ENCODE assay signal across 8 cellular contexts in the genomic region with DNA sequence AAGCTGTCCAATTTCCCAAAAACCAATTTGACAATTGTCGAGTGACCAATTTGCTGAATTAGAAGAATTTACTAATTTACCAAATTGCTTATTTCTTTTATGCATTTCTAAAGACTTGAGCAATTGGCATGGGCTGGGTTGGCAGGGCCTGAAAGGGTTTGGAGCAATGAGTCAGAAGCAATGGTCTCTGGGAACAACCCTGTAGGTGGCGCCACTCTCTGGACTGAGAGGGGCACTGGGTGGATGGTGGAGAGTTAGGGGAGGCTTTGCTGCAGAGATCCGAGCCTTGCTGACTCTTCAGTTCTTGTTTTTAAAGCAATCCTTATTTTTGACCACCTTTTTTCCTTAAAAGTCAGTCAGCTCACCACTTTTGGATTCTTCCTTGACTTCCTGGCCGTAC.
A peak's percentile ranks its signal among the peaks of the same experiment; 100 is the strongest.
DNase-seq lines count a peak whose midpoint lies in the region; ATAC-seq and TF ChIP-seq lines count a peak whose summit lies in the region.

No MANE protein-coding gene starts in this region.

- H3K79me2 ChIP-seq in MM.1S (ENCODE audit: low read length) = no peaks in the 10 kb centered on the region

- no peak for TF ChIP-seq POLR2A in right lobe of liver (IDR thresholded peaks at IDR 0.05)

- H3K9me3 ChIP-seq in MM.1S (replicated peaks; ENCODE audit: insufficient read depth, low read length) (no peaks in the 10 kb centered on the region), right lobe of liver (no peaks in the 10 kb centered on the region)

- DNase-seq in DMS 273 (lab: John Stamatoyannopoulos, UW; ENCODE audit: unreplicated experiment) = peak; percentile 66
- DNase-seq in DMS 273 treated with DMSO at 0.1 percent for 48 hours (lab: John Stamatoyannopoulos, UW) = no peak
- peak; percentile 28 for DNase-seq in MM.1S
- DNase-seq in activated T-helper 9 cell treated with anti-CD3 and anti-CD28 coated beads, Interleukin-2, amount 50 U/mL, for 16 hours (ENCODE audit: low read depth) = peak; percentile 5
- no peak for DNase-seq in right lobe of liver
- DNase-seq in NCI-H345 (lab: John Stamatoyannopoulos, UW) = no peak

- no peaks in the 10 kb centered on the region for H3K27me3 ChIP-seq in MM.1S (replicated peaks; ENCODE audit: insufficient read depth, low read length)
- no peaks in the 10 kb centered on the region for H3K27me3 ChIP-seq in right lobe of liver

- no peaks in the 10 kb centered on the region for H3F3A ChIP-seq in MM.1S (ENCODE audit: insufficient read depth, low read length)

- H3K4me2 ChIP-seq in MM.1S (ENCODE audit: low read depth, low read length) = no peak overlapping the region

- no peaks in the 10 kb centered on the region for H4K20me1 ChIP-seq in MM.1S (ENCODE audit: insufficient read depth, low read length)

- H3K4me3 ChIP-seq in MM.1S (ENCODE audit: low read length) = no peak overlapping the region
- no peak overlapping the region for H3K4me3 ChIP-seq in right lobe of liver

- H3K4me1 ChIP-seq in MM.1S (ENCODE audit: low read length) (no peaks in the 10 kb centered on the region), right lobe of liver (peaks cover 0 to 4% (median 0%) of the 10 kb centered on the region in 4 donors)

- intact Hi-C loops in right lobe of liver (cut with DNase I) = loop anchor here in 1 of 2 donors (10.0 kb wide), 1 partner anchor 445 kb away; no protein-coding TSS in a partner anchor

- H3K36me3 ChIP-seq in MM.1S (replicated peaks; ENCODE audit: insufficient read depth, low read length) = no peaks in the 10 kb centered on the region
- H3K36me3 ChIP-seq in right lobe of liver = no peaks in the 10 kb centered on the region

- TF ChIP-seq CTCF in MM.1S (IDR thresholded peaks at IDR 0.05; ENCODE audit: low read length) (peak; percentile 42), right lobe of liver (IDR thresholded peaks at IDR 0.05) (peak in 3 of 4 donors; percentile 28 to 36 (median 32))

- H3K27ac ChIP-seq in MM.1S (ENCODE audit: low read length) (no peak overlapping the region), right lobe of liver (no peak overlapping the region)

- 69% methylated on average over 4 of the region's 4 CpGs for WGBS in right lobe of liver (ENCODE audit: insufficient coverage, low coverage, low lambda C conversion rate, missing lambda C conversion rate)

- ATAC-seq in right lobe of liver (no peak), GM21381 (IDR thresholded peaks at IDR 0.05; ENCODE audit: unreplicated experiment) (no peak), GM21529 (IDR thresholded peaks at IDR 0.05; ENCODE audit: unreplicated experiment) (no peak)

- H2AFZ ChIP-seq in MM.1S (ENCODE audit: low read length) = no peak overlapping the region

- H3K9ac ChIP-seq in MM.1S (ENCODE audit: low read length) = no peak overlapping the region

- no peaks in the 10 kb centered on the region for H3K9me2 ChIP-seq in MM.1S (replicated peaks; ENCODE audit: insufficient read depth, low read length)

Comparison
In these comparisons a context has a peak if more than half of its experiments do, and no peak if none do; other contexts are left out.
1. DNase-seq: peak in DMS 273 (single experiment), MM.1S (single experiment) and activated T-helper 9 cell treated with anti-CD3 and anti-CD28 coated beads, Interleukin-2, amount 50 U/mL, for 16 hours (single experiment); none in DMS 273 treated with DMSO at 0.1 percent for 48 hours (single experiment), right lobe of liver (0 of 3) and NCI-H345 (single experiment).